In genomic region chr17:14864127-14864526, GRCh38 we compare ENCODE assay signal across 34 cellular contexts.
"Had no signal": no experiment of that assay in that cellular context is flagged by ENCODE, and none has a peak within 500 bp of the region (broad histone marks: within the 10 kb centered on the region; RNA-seq: fewer than 3 reads in every experiment).

No MANE protein-coding gene starts in this region.

- H3K9ac ChIP-seq: KMS-11 had no signal

- H3K4me3 ChIP-seq: MG63 had no signal

- H3K4me2 ChIP-seq: KMS-11 had no signal

- H3K27ac ChIP-seq: KMS-11 had no signal

- H3K27me3 ChIP-seq: MG63 had no signal

- DNase-seq: Karpas-422, Kasumi-1, MG63, MM.1S, MV-4-11, NCI-H1048, NCI-H1092, NCI-H1092 treated with DMSO at 0.1 percent for 48 hours, NCI-H1105, NCI-H1105 treated with DMSO at 0.1 percent for 48 hours, NCI-H1417, NCI-H1417 treated with DMSO at 0.1 percent for 48 hours, NCI-H1436, NCI-H1436 treated with DMSO at 0.1 percent for 48 hours, NCI-H146, NCI-H1694, NCI-H1694 treated with DMSO at 0.1 percent for 48 hours, NCI-H187, NCI-H187 treated with DMSO at 0.1 percent for 48 hours, NCI-H1930, NCI-H2029, NCI-H2029 treated with DMSO at 0.1 percent for 48 hours, NCI-H2081, NCI-H2081 treated with DMSO at 0.1 percent for 48 hours, NCI-H2107, NCI-H2171, NCI-H2171 treated with DMSO at 0.1 percent for 48 hours, NCI-H2227 treated with DMSO at 0.1 percent for 48 hours, NCI-H226, NCI-H345, NCI-H446, NCI-H446 treated with DMSO at 0.1 percent for 48 hours, NCI-H510A had no signal

- H3K36me3 ChIP-seq: MG63 had no signal

- H3K9me3 ChIP-seq: MG63 had no signal
